ENCODE assay signal across 1 cellular context in the genomic region with DNA sequence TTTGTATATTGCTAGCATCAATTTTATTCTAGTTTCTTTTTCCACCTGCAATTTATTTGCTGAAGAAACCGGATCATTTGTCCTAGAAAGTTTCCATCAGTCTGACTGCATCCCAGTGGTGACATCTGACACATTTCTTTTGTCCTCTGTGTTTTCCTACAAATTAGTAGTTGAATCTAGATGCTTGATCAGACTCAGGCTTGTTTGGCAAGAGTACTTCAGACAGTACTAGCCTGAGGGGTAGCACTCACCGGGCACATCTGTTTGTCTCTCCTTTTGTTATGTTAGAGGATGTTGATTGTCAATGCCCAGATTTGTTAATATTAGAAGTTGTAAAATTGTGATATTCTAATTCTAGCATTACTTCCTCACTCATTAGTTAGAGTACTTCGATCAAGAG.
TF ChIP-seq lines count a peak whose summit lies in the region.

No MANE protein-coding gene starts in this region.

TF ChIP-seq in SK-N-SH, 30 proteins besides CTCF, POLR2A, EP300 and RAD21 (continued from another document):
- TF ChIP-seq MXI1 (IDR thresholded peaks at IDR 0.05; ENCODE audit: low read depth, low read length): no peak
- TF ChIP-seq SIN3A (IDR thresholded peaks at IDR 0.05; ENCODE audit: borderline replicate concordance, low read depth, low read length): no peak
- TF ChIP-seq TCF12 (IDR thresholded peaks at IDR 0.05): no peak
- TF ChIP-seq YY1 (IDR thresholded peaks at IDR 0.05; ENCODE audit: low read depth): no peak
- TF ChIP-seq NFIC (IDR thresholded peaks at IDR 0.05; ENCODE audit: borderline replicate concordance): no peak
- TF ChIP-seq, protein P1, sequence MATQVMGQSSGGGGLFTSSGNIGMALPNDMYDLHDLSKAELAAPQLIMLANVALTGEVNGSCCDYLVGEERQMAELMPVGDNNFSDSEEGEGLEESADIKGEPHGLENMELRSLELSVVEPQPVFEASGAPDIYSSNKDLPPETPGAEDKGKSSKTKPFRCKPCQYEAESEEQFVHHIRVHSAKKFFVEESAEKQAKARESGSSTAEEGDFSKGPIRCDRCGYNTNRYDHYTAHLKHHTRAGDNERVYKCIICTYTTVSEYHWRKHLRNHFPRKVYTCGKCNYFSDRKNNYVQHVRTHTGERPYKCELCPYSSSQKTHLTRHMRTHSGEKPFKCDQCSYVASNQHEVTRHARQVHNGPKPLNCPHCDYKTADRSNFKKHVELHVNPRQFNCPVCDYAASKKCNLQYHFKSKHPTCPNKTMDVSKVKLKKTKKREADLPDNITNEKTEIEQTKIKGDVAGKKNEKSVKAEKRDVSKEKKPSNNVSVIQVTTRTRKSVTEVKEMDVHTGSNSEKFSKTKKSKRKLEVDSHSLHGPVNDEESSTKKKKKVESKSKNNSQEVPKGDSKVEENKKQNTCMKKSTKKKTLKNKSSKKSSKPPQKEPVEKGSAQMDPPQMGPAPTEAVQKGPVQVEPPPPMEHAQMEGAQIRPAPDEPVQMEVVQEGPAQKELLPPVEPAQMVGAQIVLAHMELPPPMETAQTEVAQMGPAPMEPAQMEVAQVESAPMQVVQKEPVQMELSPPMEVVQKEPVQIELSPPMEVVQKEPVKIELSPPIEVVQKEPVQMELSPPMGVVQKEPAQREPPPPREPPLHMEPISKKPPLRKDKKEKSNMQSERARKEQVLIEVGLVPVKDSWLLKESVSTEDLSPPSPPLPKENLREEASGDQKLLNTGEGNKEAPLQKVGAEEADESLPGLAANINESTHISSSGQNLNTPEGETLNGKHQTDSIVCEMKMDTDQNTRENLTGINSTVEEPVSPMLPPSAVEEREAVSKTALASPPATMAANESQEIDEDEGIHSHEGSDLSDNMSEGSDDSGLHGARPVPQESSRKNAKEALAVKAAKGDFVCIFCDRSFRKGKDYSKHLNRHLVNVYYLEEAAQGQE (IDR thresholded peaks at IDR 0.05; ENCODE audit: low read depth, low read length): no peak
- TF ChIP-seq, protein P2, sequence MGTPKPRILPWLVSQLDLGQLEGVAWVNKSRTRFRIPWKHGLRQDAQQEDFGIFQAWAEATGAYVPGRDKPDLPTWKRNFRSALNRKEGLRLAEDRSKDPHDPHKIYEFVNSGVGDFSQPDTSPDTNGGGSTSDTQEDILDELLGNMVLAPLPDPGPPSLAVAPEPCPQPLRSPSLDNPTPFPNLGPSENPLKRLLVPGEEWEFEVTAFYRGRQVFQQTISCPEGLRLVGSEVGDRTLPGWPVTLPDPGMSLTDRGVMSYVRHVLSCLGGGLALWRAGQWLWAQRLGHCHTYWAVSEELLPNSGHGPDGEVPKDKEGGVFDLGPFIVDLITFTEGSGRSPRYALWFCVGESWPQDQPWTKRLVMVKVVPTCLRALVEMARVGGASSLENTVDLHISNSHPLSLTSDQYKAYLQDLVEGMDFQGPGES (IDR thresholded peaks at IDR 0.05; ENCODE audit: low read depth, low read length): no peak
- TF ChIP-seq GATA2 (CRISPR knock-in tag; IDR thresholded peaks at IDR 0.05): no peak
- no peak for TF ChIP-seq TAF1 (IDR thresholded peaks at IDR 0.05; ENCODE audit: borderline replicate concordance, low read depth, low read length)
- TF ChIP-seq, protein P3, sequence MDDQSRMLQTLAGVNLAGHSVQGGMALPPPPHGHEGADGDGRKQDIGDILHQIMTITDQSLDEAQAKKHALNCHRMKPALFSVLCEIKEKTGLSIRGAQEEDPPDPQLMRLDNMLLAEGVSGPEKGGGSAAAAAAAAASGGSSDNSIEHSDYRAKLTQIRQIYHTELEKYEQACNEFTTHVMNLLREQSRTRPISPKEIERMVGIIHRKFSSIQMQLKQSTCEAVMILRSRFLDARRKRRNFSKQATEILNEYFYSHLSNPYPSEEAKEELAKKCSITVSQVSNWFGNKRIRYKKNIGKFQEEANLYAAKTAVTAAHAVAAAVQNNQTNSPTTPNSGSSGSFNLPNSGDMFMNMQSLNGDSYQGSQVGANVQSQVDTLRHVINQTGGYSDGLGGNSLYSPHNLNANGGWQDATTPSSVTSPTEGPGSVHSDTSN (IDR thresholded peaks at IDR 0.05): no peak
TF ChIP-seq in SK-N-SH: peak in this region for 0.
